Comparison of ENCODE assay signal across 15 cellular contexts in genomic region chr16:87330257-87330624, GRCh38. TPM values are rescaled to one million over a fixed set of nuclear protein-coding genes. Genes with fewer than 3 reads are reported as not detected.
DNase-seq lines count a peak whose midpoint lies in the region; ATAC-seq, FAIRE-seq and TF ChIP-seq lines count a peak whose summit lies in the region.
"Had no signal": no experiment of that assay in that cellular context is flagged by ENCODE, and none has a peak within 500 bp of the region (broad histone marks: within the 10 kb centered on the region; RNA-seq: fewer than 3 reads in every experiment).

No MANE protein-coding gene starts in this region.

- 88 to 96% (median 95%) methylated on average over 10 to 11 of the region's 11 CpGs for WGBS in spleen, 5 donors

- no peak overlapping the region for H3K27ac ChIP-seq in left ventricle myocardium inferior (replicated peaks)
- no peak overlapping the region for H3K27ac ChIP-seq in kidney (ENCODE audit: low read depth in 2 of 2, low read length in 2 of 2)
- no peak overlapping the region for H3K27ac ChIP-seq in spleen

- H3K9me3 ChIP-seq in left ventricle myocardium inferior (replicated peaks) = no peaks in the 10 kb centered on the region
- no peaks in the 10 kb centered on the region for H3K9me3 ChIP-seq in kidney (ENCODE audit: control insufficient read depth in 1 of 2, low read length in 2 of 2)
- no peaks in the 10 kb centered on the region for H3K9me3 ChIP-seq in spleen

- intact Hi-C loops in Right ventricle myocardium superior (cut with DNase I) = no loop called here
- intact Hi-C loops in left ventricle myocardium inferior (cut with micrococcal nuclease) = no loop called here
- intact Hi-C loops in kidney (cut with DNase I) = no loop called here
- intact Hi-C loops in spleen (cut with DNase I; ENCODE audit: low total_unique reads) = no loop called here

- no peak for FAIRE-seq in kidney (lab: Jason Lieb, UNC)
- FAIRE-seq: A204.1, G401.6, GM12891 had no signal

- no peak for TF ChIP-seq CTCF in left ventricle myocardium inferior (IDR thresholded peaks at IDR 0.05; ENCODE audit: borderline replicate concordance)
- no peak for TF ChIP-seq CTCF in kidney (IDR thresholded peaks at IDR 0.05; ENCODE audit: borderline replicate concordance, extremely low read depth, insufficient read depth)
- TF ChIP-seq CTCF in spleen (IDR thresholded peaks at IDR 0.05 in 8 of 11, conservative IDR thresholded peaks at IDR 0.05 in 3 of 11) = no peak

- H3K36me3 ChIP-seq in left ventricle myocardium inferior (peaks cover 64% of the 10 kb centered on the region), kidney (ENCODE audit: control insufficient read depth in 1 of 2, insufficient read depth in 2 of 2, low read length in 2 of 2) (peaks cover 12 to 29% of the 10 kb centered on the region in 2 donors), spleen (peaks cover 0 to 84% (median 55%) of the 10 kb centered on the region in 6 donors)

- TF ChIP-seq POLR2A in spleen (IDR thresholded peaks at IDR 0.05) = no peak

- H3K27me3 ChIP-seq in left ventricle myocardium inferior (ENCODE audit: low read depth) (no peaks in the 10 kb centered on the region), spleen (replicated peaks in 1 of 7) (no peaks in the 10 kb centered on the region)

- ATAC-seq in Right ventricle myocardium superior (ENCODE audit: poor library complexity) (no peak), GM21367 (IDR thresholded peaks at IDR 0.05; ENCODE audit: unreplicated experiment) (no peak)
- ATAC-seq: GM23338 had no signal

- DNase-seq in Right ventricle myocardium superior (peak; percentile 22), left ventricle myocardium inferior (no peak), G401 (ENCODE audit: low spot score) (peak; percentile 5), kidney (peak; percentile 45), spleen (peak; percentile 49), COLO668 (lab: John Stamatoyannopoulos, UW; ENCODE audit: unreplicated experiment) (no peak)
- DNase-seq: C1 segment of cervical spinal cord; CD4-positive, alpha-beta T cell; DMS79; H7 had no signal

- H3K4me1 ChIP-seq in left ventricle myocardium inferior = peaks cover 4% of the 10 kb centered on the region
- no peaks in the 10 kb centered on the region for H3K4me1 ChIP-seq in kidney (ENCODE audit: control insufficient read depth in 1 of 2, insufficient read depth in 1 of 2, low read depth in 1 of 2, low read length in 2 of 2)
- H3K4me1 ChIP-seq in spleen = peaks cover 0 to 4% (median 0%) of the 10 kb centered on the region in 6 donors

- H3K4me3 ChIP-seq in left ventricle myocardium inferior (no peak overlapping the region), kidney (ENCODE audit: low read length in 2 of 2) (no peak overlapping the region), spleen (no peak overlapping the region)
- H3K4me3 ChIP-seq: GM23338 had no signal

- no peak overlapping the region for H3K9ac ChIP-seq in kidney (ENCODE audit: low read length in 2 of 2)

- in situ Hi-C loops in G401 (cut with HindIII; ENCODE audit: low sequenced_read_pairs) = no loop called here

RNA-seq across cellular contexts. Expression of gene C16orf95, which starts 13.0 kb away (rescaled TPM):
- total RNA-seq in Right ventricle myocardium superior (2.1 TPM), left ventricle myocardium inferior (3.2 TPM), kidney (2.5 TPM), spleen (1 to 10 TPM in 5 of 7 donors, not detected in 2; 1.0 to 2.6 (median 2.0) TPM)
- total RNA-seq in G401 (2014; rRNA removed; shearing (Covaris generic)) = 7.0 and 14.2 TPM in 2 replicates
- polyA plus RNA-seq in kidney (ENCODE audit: insufficient read depth, low read depth, low replicate concordance) (11.5 TPM), spleen (1 to 10 TPM; 1.2 to 2.9 (median 2.8) TPM)

RNA-seq across cellular contexts. Expression of gene FBXO31, which starts 53.3 kb away (rescaled TPM):
- total RNA-seq in Right ventricle myocardium superior (78.9 TPM), left ventricle myocardium inferior (74.5 TPM), kidney (34.9 TPM), spleen (10 to 100 TPM; 23.6 to 30.6 (median 27.2) TPM)
- total RNA-seq in G401 (2014; rRNA removed; shearing (Covaris generic)) = 11.9 and 15.4 TPM in 2 replicates
- polyA plus RNA-seq in kidney (ENCODE audit: insufficient read depth, low read depth, low replicate concordance) (12.5 TPM), spleen (10 to 100 TPM in 1 of 3 donors, 1 to 10 TPM in 2; 7.9 to 11.0 (median 9.7) TPM)

Comparison
In these comparisons a context has a peak if more than half of its experiments do, and no peak if none do; other contexts are left out.
1. DNase-seq: peak in Right ventricle myocardium superior (single experiment), G401 (single experiment), kidney (single experiment) and spleen (single experiment); none in left ventricle myocardium inferior (single experiment) and COLO668 (single experiment).